In genomic region chr4:3707423-3708102, GRCh38 we compare ENCODE assay signal across 1 cellular context.
TF ChIP-seq lines count a peak whose summit lies in the region.

No MANE protein-coding gene starts in this region.

TF ChIP-seq in HepG2, 621 proteins besides CTCF, POLR2A, EP300 and RAD21 (continued from another document):
- TF ChIP-seq ZFP91 (CRISPR knock-in tag; IDR thresholded peaks at IDR 0.05; ENCODE audit: borderline replicate concordance) (no peak), SPEN (CRISPR knock-in tag; IDR thresholded peaks at IDR 0.05; ENCODE audit: low read depth) (no peak), ADNP (CRISPR knock-in tag; IDR thresholded peaks at IDR 0.05) (no peak), RFX5 (IDR thresholded peaks at IDR 0.05; ENCODE audit: low read depth, low read length) (no peak), ZFP82 (CRISPR knock-in tag; IDR thresholded peaks at IDR 0.05; ENCODE audit: borderline replicate concordance) (no peak), ZNF878 (CRISPR knock-in tag; IDR thresholded peaks at IDR 0.05) (no peak)
- TF ChIP-seq, protein P1, sequence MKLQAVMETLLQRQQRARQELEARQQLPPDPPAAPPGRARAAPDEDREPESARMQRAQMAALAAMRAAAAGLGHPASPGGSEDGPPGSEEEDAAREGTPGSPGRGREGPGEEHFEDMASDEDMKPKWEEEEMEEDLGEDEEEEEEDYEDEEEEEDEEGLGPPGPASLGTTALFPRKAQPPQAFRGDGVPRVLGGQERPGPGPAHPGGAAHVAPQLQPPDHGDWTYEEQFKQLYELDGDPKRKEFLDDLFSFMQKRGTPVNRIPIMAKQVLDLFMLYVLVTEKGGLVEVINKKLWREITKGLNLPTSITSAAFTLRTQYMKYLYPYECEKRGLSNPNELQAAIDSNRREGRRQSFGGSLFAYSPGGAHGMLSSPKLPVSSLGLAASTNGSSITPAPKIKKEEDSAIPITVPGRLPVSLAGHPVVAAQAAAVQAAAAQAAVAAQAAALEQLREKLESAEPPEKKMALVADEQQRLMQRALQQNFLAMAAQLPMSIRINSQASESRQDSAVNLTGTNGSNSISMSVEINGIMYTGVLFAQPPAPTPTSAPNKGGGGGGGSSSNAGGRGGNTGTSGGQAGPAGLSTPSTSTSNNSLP (IDR thresholded peaks at IDR 0.05; ENCODE audit: low read depth, low read length), result no peak
TF ChIP-seq in HepG2: peak in this region for 0.
